Comparison of ENCODE assay signal across 34 cellular contexts in genomic region chr1:38628241-38628640, GRCh38.
"Had no signal": no experiment of that assay in that cellular context is flagged by ENCODE, and none has a peak within 500 bp of the region (broad histone marks: within the 10 kb centered on the region; RNA-seq: fewer than 3 reads in every experiment).

No MANE protein-coding gene starts in this region.

- DNase-seq: Karpas-422, Kasumi-1, MG63, MM.1S, MV-4-11, NCI-H1048, NCI-H1092, NCI-H1092 treated with DMSO at 0.1 percent for 48 hours, NCI-H1105, NCI-H1105 treated with DMSO at 0.1 percent for 48 hours, NCI-H1417, NCI-H1417 treated with DMSO at 0.1 percent for 48 hours, NCI-H1436, NCI-H1436 treated with DMSO at 0.1 percent for 48 hours, NCI-H146, NCI-H1694, NCI-H1694 treated with DMSO at 0.1 percent for 48 hours, NCI-H187, NCI-H187 treated with DMSO at 0.1 percent for 48 hours, NCI-H1930, NCI-H2029, NCI-H2029 treated with DMSO at 0.1 percent for 48 hours, NCI-H2081, NCI-H2081 treated with DMSO at 0.1 percent for 48 hours, NCI-H2107, NCI-H2171, NCI-H2171 treated with DMSO at 0.1 percent for 48 hours, NCI-H2227 treated with DMSO at 0.1 percent for 48 hours, NCI-H226, NCI-H345, NCI-H446, NCI-H446 treated with DMSO at 0.1 percent for 48 hours, NCI-H510A, NCI-H510A treated with DMSO at 0.1 percent for 48 hours had no signal

- H3K4me3 ChIP-seq: MG63 had no signal

- H3K9me3 ChIP-seq: MG63 had no signal

- H3K36me3 ChIP-seq: MG63 had no signal

- H3K27me3 ChIP-seq: MG63 had no signal
